8 cellular contexts compared by ENCODE assay signal in genomic region chr15:55318588-55319494, GRCh38.
DNase-seq lines count a peak whose midpoint lies in the region; ATAC-seq lines count a peak whose summit lies in the region.

TSS of gene PIGB (plus strand) at chr15:55319222. CDS start at chr15:55319251, 29 bp downstream.
TSS of gene PIGBOS1 (minus strand) at chr15:55319123. CDS start at chr15:55317792, 1,331 bp downstream.

- ATAC-seq in GM19035 (IDR thresholded peaks at IDR 0.05; ENCODE audit: unreplicated experiment) (peak; percentile 92), HG03342 (IDR thresholded peaks at IDR 0.05; ENCODE audit: unreplicated experiment) (peak; percentile 87)

- DNase-seq in AG20443 (ENCODE audit: low spot score) (peak; percentile 92), NCI-H345 treated with DMSO at 0.1 percent for 48 hours (lab: John Stamatoyannopoulos, UW; ENCODE audit: unreplicated experiment) (peak; percentile 45), cerebellar cortex (ENCODE audit: low spot score) (peak; percentile 89), kidney glomerular epithelial cell (lab: John Stamatoyannopoulos, UW) (peak; percentile 77)
- peak; percentile 75 for DNase-seq in activated CD4-positive, CD25-positive, alpha-beta regulatory T cell treated with anti-CD3 and anti-CD28 coated beads, Interleukin-2, amount 50 U/mL, for 72 hours
- peak; percentile 62 to 67 for DNase-seq in stimulated activated CD4-positive, alpha-beta T cell treated with anti-CD3 and anti-CD28 coated beads, Interleukin-15, amount 100 ng/mL, for 48 hours (ENCODE audit: low read depth in 2 of 2)

Comparison
In these comparisons a context has a peak if more than half of its experiments do, and no peak if none do; other contexts are left out.
1. Peak in every context shown above with its lines: DNase-seq and ATAC-seq.